ENCODE assay signal across 8 cellular contexts in genomic region chr4:122732329-122733026, GRCh38. TPM values are rescaled to one million over a fixed set of nuclear protein-coding genes. Genes with fewer than 3 reads are reported as not detected.
DNase-seq lines count a peak whose midpoint lies in the region; ATAC-seq and TF ChIP-seq lines count a peak whose summit lies in the region.

Gene BBS12, plus strand, starts transcription at chr4:122732704. Its CDS starts 9,189 bp downstream, at chr4:122741893.

- ATAC-seq in HG02884 (IDR thresholded peaks at IDR 0.05; ENCODE audit: unreplicated experiment) (peak; percentile 99), T-cell (replicated peaks in 1 of 4) (peak; percentile 97 to 99 (median 99)), heart right ventricle (peak; percentile 99 to 100 (median 99))

- TF ChIP-seq CTCF in GM13976 (IDR thresholded peaks at IDR 0.05; ENCODE audit: borderline replicate concordance, control extremely low read depth, extremely low read depth, insufficient read depth, missing control alignments), result peak; percentile 34
- peak in 7 of 9 donors; percentile 14 to 65 (median 44) for TF ChIP-seq CTCF in heart right ventricle (IDR thresholded peaks at IDR 0.05)
- peak; percentile 32 for TF ChIP-seq CTCF in type B pancreatic cell (conservative IDR thresholded peaks at IDR 0.05)

- intact Hi-C loops in heart right ventricle (cut with DNase I), result loop anchor here in 2 of 10 donors (1.0 to 2.0 kb wide), 2 partner anchors 190 to 192 kb away; partner anchors contain the start of gene NUDT6 (in 1 of the 2)

- H3K4me1 ChIP-seq in heart right ventricle, result peaks cover 3 to 31% (median 12%) of the 10 kb centered on the region in 9 donors

- DNase-seq in GM13976 (ENCODE audit: low spot score) (peak; percentile 97), NCI-H146 (lab: John Stamatoyannopoulos, UW) (peak; percentile 97), T-cell (peak; percentile 95 to 100 (median 98)), amniotic stem cell (lab: John Stamatoyannopoulos, UW) (peak; percentile 98), heart right ventricle (peak; percentile 97 to 99), pons (ENCODE audit: low spot score) (peak; percentile 100), type B pancreatic cell (ENCODE audit: extremely low spot score, unreplicated experiment) (peak; percentile 99)

- H3K36me3 Mint-ChIP-seq in T-cell, result peaks cover 5% of the 10 kb centered on the region
- H3K36me3 Mint-ChIP-seq in type B pancreatic cell, result peaks cover 6% of the 10 kb centered on the region

- POLR2A ChIA-PET in T-cell (lab: Charles Lee), result interaction anchor here (0.6 to 1.8 kb wide), 5 partner anchors 154 to 995 kb away, joined by 3 to 8 read pairs (median 5); partner anchors contain the start of gene SPRY1 (in 1 of the 2)

- H3K27ac Mint-ChIP-seq in T-cell, result peak within 1 kb of the TSS; percentile 95 to 96
- H3K27ac Mint-ChIP-seq in type B pancreatic cell, result peak within 1 kb of the TSS; percentile 95

- in situ Hi-C loops in GM13976 (cut with MboI; ENCODE audit: low sequenced_read_pairs, unreplicated experiment), result no loop called here

- H3K4me3 ChIP-seq in heart right ventricle, result peak within 1 kb of the TSS; percentile 23 to 84 (median 70)

- H3K9me3 ChIP-seq in heart right ventricle, result peaks cover 0 to 5% (median 0%) of the 10 kb centered on the region in 11 donors

- H3K27me3 Mint-ChIP-seq in T-cell, result no peaks in the 10 kb centered on the region
- no peaks in the 10 kb centered on the region for H3K27me3 Mint-ChIP-seq in type B pancreatic cell

- 0% methylated on average over 37 of the region's 37 CpGs for WGBS in heart right ventricle, 2 donors

- H3K9me3 Mint-ChIP-seq in T-cell, result peaks cover 0 to 6% (median 0%) of the 10 kb centered on the region in 3 donors
- no peaks in the 10 kb centered on the region for H3K9me3 Mint-ChIP-seq in type B pancreatic cell

- peaks cover 0 to under 1% (median 0%) of the 10 kb centered on the region in 9 donors for H3K36me3 ChIP-seq in heart right ventricle

- H3K4me1 Mint-ChIP-seq in T-cell, result peaks cover 23 to 27% (median 24%) of the 10 kb centered on the region in 3 donors
- peaks cover 13% of the 10 kb centered on the region for H3K4me1 Mint-ChIP-seq in type B pancreatic cell (ENCODE audit: unreplicated experiment)

- CTCF ChIA-PET in T-cell (lab: Charles Lee), result interaction anchor here (0.5 to 2.9 kb wide), 16 partner anchors 9 to 931 kb away, joined by 3 to 19 read pairs (median 5); partner anchors contain the start of genes EXOSC9 (in 1 of the 2) and NUDT6 (in 1 of the 2)

- H3K4me3 Mint-ChIP-seq in T-cell (peak within 1 kb of the TSS; percentile 96 to 98 (median 98)), type B pancreatic cell (peak within 1 kb of the TSS; percentile 97)

- H3K27me3 ChIP-seq in heart right ventricle, result no peaks in the 10 kb centered on the region

- peak within 1 kb of the TSS in 9 of 10 donors; percentile 52 to 87 (median 81) for H3K27ac ChIP-seq in heart right ventricle

RNA-seq across cellular contexts. Expression of gene BBS12, which starts in this region (rescaled TPM):
- 1 to 10 TPM in 3 of 5 donors, under 1 TPM in 2; 0.43 to 4.6 (median 3.2) TPM for total RNA-seq in T-cell
- 10 to 100 TPM in 1 of 10 donors, 1 to 10 TPM in 9; 3.3 to 13.3 (median 5.2) TPM for total RNA-seq in heart right ventricle
- polyA plus RNA-seq in heart right ventricle, result 1 to 10 TPM; 1.1 to 3.9 TPM
- 3.8 and 4.5 TPM in 2 replicates for total RNA-seq in type B pancreatic cell (ENCODE audit: low replicate concordance)

Comparison
In these comparisons a context has a peak if more than half of its experiments do, and no peak if none do; other contexts are left out.
1. Peak in every context shown above with its lines: DNase-seq, ATAC-seq, H3K4me3 ChIP-seq and H3K27ac ChIP-seq.